In genomic region chr6:38985839-38986238, GRCh38 we compare ENCODE assay signal across 21 cellular contexts.
A peak's percentile ranks its signal among the peaks of the same experiment; 100 is the strongest.
DNase-seq lines count a peak whose midpoint lies in the region; ATAC-seq, FAIRE-seq and TF ChIP-seq lines count a peak whose summit lies in the region.
"Had no signal": no experiment of that assay in that cellular context is flagged by ENCODE, and none has a peak within 500 bp of the region (broad histone marks: within the 10 kb centered on the region; RNA-seq: fewer than 3 reads in every experiment).

No MANE protein-coding gene starts in this region.

- H3K36me3 ChIP-seq in lower lobe of right lung = no peaks in the 10 kb centered on the region

- intact Hi-C loops in lower lobe of right lung (cut with DNase I) = no loop called here

- H3K27me3 Mint-ChIP-seq in activated T-cell treated with anti-CD3 and anti-CD28 coated beads, Interleukin-2, amount 50 U/mL, for 72 hours (ENCODE audit: low read depth) = peaks cover 14% of the 10 kb centered on the region
- peaks cover 16% of the 10 kb centered on the region for H3K27me3 Mint-ChIP-seq in activated T-cell treated with anti-CD3 and anti-CD28 coated beads, Interleukin-2, amount 50 U/mL, for 24 hours
- peaks cover 10% of the 10 kb centered on the region for H3K27me3 Mint-ChIP-seq in stimulated activated naive CD8-positive, alpha-beta T cell treated with anti-CD3 and anti-CD28 coated beads, Interleukin-15, amount 100 ng/mL, for 72 hours

- no peak overlapping the region for H3K4me3 Mint-ChIP-seq in activated T-cell treated with anti-CD3 and anti-CD28 coated beads, Interleukin-2, amount 50 U/mL, for 72 hours
- no peak overlapping the region for H3K4me3 Mint-ChIP-seq in activated T-cell treated with anti-CD3 and anti-CD28 coated beads, Interleukin-2, amount 50 U/mL, for 24 hours
- no peak overlapping the region for H3K4me3 Mint-ChIP-seq in stimulated activated naive CD8-positive, alpha-beta T cell treated with anti-CD3 and anti-CD28 coated beads, Interleukin-15, amount 100 ng/mL, for 72 hours
- H3K4me3 Mint-ChIP-seq: CD4-positive, alpha-beta memory T cell had no signal

- TF ChIP-seq CTCF in foreskin keratinocyte (conservative IDR thresholded peaks at IDR 0.05) = no peak
- no peak for TF ChIP-seq CTCF in lower lobe of right lung (IDR thresholded peaks at IDR 0.05)

- H3K4me1 ChIP-seq in foreskin keratinocyte (no peaks in the 10 kb centered on the region), lower lobe of right lung (no peaks in the 10 kb centered on the region)

- FAIRE-seq in urothelium cell line (lab: Jason Lieb, UNC) = peak; percentile 13
- FAIRE-seq: GM12892, H1 had no signal

- H3K27me3 ChIP-seq in foreskin keratinocyte (peaks cover 14% of the 10 kb centered on the region), lower lobe of right lung (ENCODE audit: low read depth) (peaks cover 8% of the 10 kb centered on the region)

- H3K27ac ChIP-seq in foreskin keratinocyte (no peak overlapping the region), lower lobe of right lung (no peak overlapping the region)
- H3K27ac ChIP-seq: GM23248 had no signal

- no peaks in the 10 kb centered on the region for H3K9me3 Mint-ChIP-seq in activated T-cell treated with anti-CD3 and anti-CD28 coated beads, Interleukin-2, amount 50 U/mL, for 72 hours
- no peaks in the 10 kb centered on the region for H3K9me3 Mint-ChIP-seq in activated T-cell treated with anti-CD3 and anti-CD28 coated beads, Interleukin-2, amount 50 U/mL, for 24 hours
- no peaks in the 10 kb centered on the region for H3K9me3 Mint-ChIP-seq in stimulated activated naive CD8-positive, alpha-beta T cell treated with anti-CD3 and anti-CD28 coated beads, Interleukin-15, amount 100 ng/mL, for 72 hours
- H3K9me3 Mint-ChIP-seq: CD4-positive, alpha-beta memory T cell had no signal

- no peak overlapping the region for H3K4me3 ChIP-seq in lower lobe of right lung
- H3K4me3 ChIP-seq: GM23248 had no signal

- H3K27ac Mint-ChIP-seq in activated T-cell treated with anti-CD3 and anti-CD28 coated beads, Interleukin-2, amount 50 U/mL, for 72 hours = no peak overlapping the region
- no peak overlapping the region for H3K27ac Mint-ChIP-seq in activated T-cell treated with anti-CD3 and anti-CD28 coated beads, Interleukin-2, amount 50 U/mL, for 24 hours
- no peak overlapping the region for H3K27ac Mint-ChIP-seq in stimulated activated naive CD8-positive, alpha-beta T cell treated with anti-CD3 and anti-CD28 coated beads, Interleukin-15, amount 100 ng/mL, for 72 hours
- H3K27ac Mint-ChIP-seq: CD4-positive, alpha-beta memory T cell had no signal

- no peaks in the 10 kb centered on the region for H3K4me1 Mint-ChIP-seq in activated T-cell treated with anti-CD3 and anti-CD28 coated beads, Interleukin-2, amount 50 U/mL, for 72 hours (ENCODE audit: low read depth)
- no peaks in the 10 kb centered on the region for H3K4me1 Mint-ChIP-seq in activated T-cell treated with anti-CD3 and anti-CD28 coated beads, Interleukin-2, amount 50 U/mL, for 24 hours (ENCODE audit: low read depth)
- H3K4me1 Mint-ChIP-seq in stimulated activated naive CD8-positive, alpha-beta T cell treated with anti-CD3 and anti-CD28 coated beads, Interleukin-15, amount 100 ng/mL, for 72 hours = no peaks in the 10 kb centered on the region
- H3K4me1 Mint-ChIP-seq: CD4-positive, alpha-beta memory T cell had no signal

- no peaks in the 10 kb centered on the region for H3K36me3 Mint-ChIP-seq in activated T-cell treated with anti-CD3 and anti-CD28 coated beads, Interleukin-2, amount 50 U/mL, for 72 hours (ENCODE audit: insufficient read depth in 2 of 2)
- H3K36me3 Mint-ChIP-seq in activated T-cell treated with anti-CD3 and anti-CD28 coated beads, Interleukin-2, amount 50 U/mL, for 24 hours (ENCODE audit: low read depth) = no peaks in the 10 kb centered on the region
- H3K36me3 Mint-ChIP-seq: CD4-positive, alpha-beta memory T cell had no signal

- no peaks in the 10 kb centered on the region for H3K9me3 ChIP-seq in lower lobe of right lung

- ATAC-seq in activated T-cell treated with anti-CD3 and anti-CD28 coated beads, Interleukin-2, amount 50 U/mL, for 72 hours (replicated peaks in 1 of 2) = peak; percentile 59 to 76
- peak; percentile 35 for ATAC-seq in stimulated activated naive CD8-positive, alpha-beta T cell treated with anti-CD3 and anti-CD28 coated beads, Interleukin-15, amount 100 ng/mL, for 72 hours
- ATAC-seq in stimulated activated naive CD8-positive, alpha-beta T cell treated with anti-CD3 and anti-CD28 coated beads, Interleukin-15, Interleukin-2, amounts not matched to agents 100 U/mL and 50 U/mL, for 24 hours = no peak
- ATAC-seq in foreskin keratinocyte = peak; percentile 18
- no peak for ATAC-seq in GM19467 (IDR thresholded peaks at IDR 0.05; ENCODE audit: unreplicated experiment)
- ATAC-seq in lower lobe of right lung = no peak
- ATAC-seq: HCT116 had no signal

- no peak for DNase-seq in activated T-cell treated with anti-CD3 and anti-CD28 coated beads, Interleukin-2, amount 50 U/mL, for 72 hours
- DNase-seq in activated T-cell treated with anti-CD3 and anti-CD28 coated beads, Interleukin-2, amount 50 U/mL, for 24 hours = no peak
- no peak for DNase-seq in stimulated activated naive CD8-positive, alpha-beta T cell treated with anti-CD3 and anti-CD28 coated beads, Interleukin-15, amount 100 ng/mL, for 72 hours
- no peak for DNase-seq in stimulated activated naive CD8-positive, alpha-beta T cell treated with anti-CD3 and anti-CD28 coated beads, Interleukin-15, Interleukin-2, amounts not matched to agents 100 U/mL and 50 U/mL, for 24 hours
- DNase-seq in foreskin keratinocyte = no peak
- no peak for DNase-seq in urothelium cell line (ENCODE audit: low spot score)
- DNase-seq in lower lobe of right lung = no peak
- DNase-seq: 8988T; C1 segment of cervical spinal cord; Calu3; CD4-positive, alpha-beta memory T cell; COR-L47; DMS53; DMS79 treated with DMSO at 0.1 percent for 48 hours; GF-D8; GM23248; H7 had no signal

Comparison
In these comparisons a context has a peak if more than half of its experiments do, and no peak if none do; other contexts are left out.
1. ATAC-seq: peak in activated T-cell treated with anti-CD3 and anti-CD28 coated beads, Interleukin-2, amount 50 U/mL, for 72 hours (2 of 2), stimulated activated naive CD8-positive, alpha-beta T cell treated with anti-CD3 and anti-CD28 coated beads, Interleukin-15, amount 100 ng/mL, for 72 hours (single experiment) and foreskin keratinocyte (single experiment); none in stimulated activated naive CD8-positive, alpha-beta T cell treated with anti-CD3 and anti-CD28 coated beads, Interleukin-15, Interleukin-2, amounts not matched to agents 100 U/mL and 50 U/mL, for 24 hours (single experiment), GM19467 (single experiment) and lower lobe of right lung (0 of 2).